ENCODE assay signal across 8 cellular contexts in genomic region chr6:89357390-89357789, GRCh38. TPM values are rescaled to one million over a fixed set of nuclear protein-coding genes. Genes with fewer than 3 reads are reported as not detected.
DNase-seq lines count a peak whose midpoint lies in the region; ATAC-seq and TF ChIP-seq lines count a peak whose summit lies in the region.

No MANE protein-coding gene starts in this region.

- H3K4me3 ChIP-seq in DND-41 (ENCODE audit: low read depth in 1 of 2, low read length in 2 of 2): peak overlapping the region in 1 of 2 experiments; percentile 48; a peak in 2 of 4 replicates
- peak overlapping the region; percentile 39 for H3K4me3 ChIP-seq in effector memory CD4-positive, alpha-beta T cell (ENCODE audit: insufficient read depth, low read depth, low read length, poor library complexity, severe bottlenecking)

- ATAC-seq in DND-41 (ENCODE audit: insufficient read depth, low read depth) (peak; percentile 75), GM19438 (IDR thresholded peaks at IDR 0.05; ENCODE audit: low read depth, unreplicated experiment) (peak; percentile 50), HG03442 (IDR thresholded peaks at IDR 0.05; ENCODE audit: unreplicated experiment) (peak; percentile 37)

- peaks cover 19% of the 10 kb centered on the region for H3K79me2 ChIP-seq in DND-41 (ENCODE audit: insufficient read depth, low read length)

- H3K9ac ChIP-seq in DND-41 (ENCODE audit: low read depth, low read length): peak overlapping the region; percentile 59

- H2AFZ ChIP-seq in DND-41 (ENCODE audit: low read depth, low read length): peak overlapping the region; percentile 41

- H4K20me1 ChIP-seq in DND-41 (ENCODE audit: insufficient read depth, low read length): no peaks in the 10 kb centered on the region

- peak overlapping the region; percentile 60 for H3K4me2 ChIP-seq in DND-41 (ENCODE audit: insufficient read depth, low read length)

- no peak for TF ChIP-seq CTCF in DND-41 (IDR thresholded peaks at IDR 0.05; ENCODE audit: borderline replicate concordance, extremely low read depth, low read length, poor library complexity, severe bottlenecking)

- peak; percentile 78 for DNase-seq in DND-41
- DNase-seq in effector memory CD4-positive, alpha-beta T cell: no peak
- DNase-seq in kidney glomerular epithelial cell (lab: John Stamatoyannopoulos, UW): no peak
- DNase-seq in HT-29 (ENCODE audit: low spot score): no peak
- DNase-seq in NCI-H187 treated with DMSO at 0.1 percent for 48 hours (lab: John Stamatoyannopoulos, UW): no peak
- DNase-seq in NCI-H2227 (lab: John Stamatoyannopoulos, UW; ENCODE audit: unreplicated experiment): no peak

- H3K27ac ChIP-seq in DND-41 (ENCODE audit: low read length): peak overlapping the region; percentile 86
- H3K27ac ChIP-seq in effector memory CD4-positive, alpha-beta T cell (ENCODE audit: insufficient read depth, low read length, poor library complexity, severe bottlenecking): no peak overlapping the region

- H3K36me3 ChIP-seq in DND-41 (ENCODE audit: insufficient read depth, low read length): no peaks in the 10 kb centered on the region; the same call in 1 of the 2 replicates
- no peaks in the 10 kb centered on the region for H3K36me3 ChIP-seq in effector memory CD4-positive, alpha-beta T cell (ENCODE audit: control insufficient read depth, insufficient read depth, low read length)

- peaks cover 88% of the 10 kb centered on the region for H3K4me1 ChIP-seq in DND-41 (ENCODE audit: insufficient read depth, low read length)
- H3K4me1 ChIP-seq in effector memory CD4-positive, alpha-beta T cell (ENCODE audit: control insufficient read depth, insufficient read depth, low read length, poor library complexity, severe bottlenecking): peaks cover 10% of the 10 kb centered on the region

- H3K9me3 ChIP-seq in DND-41 (ENCODE audit: insufficient read depth, low read length, severe bottlenecking): no peaks in the 10 kb centered on the region
- H3K9me3 ChIP-seq in effector memory CD4-positive, alpha-beta T cell (ENCODE audit: control insufficient read depth, low read length): no peaks in the 10 kb centered on the region

- H3K27me3 ChIP-seq in DND-41 (ENCODE audit: insufficient read depth, low read length, poor library complexity): no peaks in the 10 kb centered on the region
- no peaks in the 10 kb centered on the region for H3K27me3 ChIP-seq in effector memory CD4-positive, alpha-beta T cell (replicated peaks; ENCODE audit: control insufficient read depth, insufficient read depth, low read length, poor library complexity, severe bottlenecking)

RNA-seq across cellular contexts. Expression of gene UBE2J1, which starts 4.9 kb away (rescaled TPM):
- total RNA-seq in HT-29 (2014; rRNA removed; shearing (Covaris generic)): 19.9 and 22.1 TPM in 2 replicates

RNA-seq across cellular contexts. Expression of gene GABRR2, which starts 42.3 kb away (rescaled TPM):
- not detected in 2 replicates for total RNA-seq in HT-29 (2014; rRNA removed; shearing (Covaris generic))

RNA-seq across cellular contexts. Expression of gene RRAGD, which starts 54.7 kb away (rescaled TPM):
- total RNA-seq in HT-29 (2014; rRNA removed; shearing (Covaris generic)): not detected in 2 replicates
